In the genomic region with DNA sequence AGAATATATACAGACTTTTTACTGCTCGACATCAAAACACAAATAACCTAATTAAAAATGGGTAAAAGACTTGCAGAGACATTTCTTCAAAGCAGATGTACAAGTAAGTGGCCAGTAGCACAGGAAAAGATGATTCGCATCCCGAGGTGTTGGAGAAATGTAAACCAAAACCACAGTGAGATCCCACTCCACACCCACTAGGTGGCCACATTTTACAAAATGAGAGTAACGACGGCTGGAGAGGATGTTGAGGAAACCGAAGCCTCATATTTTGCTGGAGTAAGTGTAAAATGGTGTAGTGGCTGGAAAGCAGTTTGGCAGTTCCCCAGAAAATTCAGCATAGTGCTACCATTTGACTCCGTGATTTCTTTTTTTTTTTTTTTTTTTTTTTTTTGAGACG, we compare ENCODE assay signal across 8 cellular contexts. TPM values are rescaled to one million over a fixed set of nuclear protein-coding genes. Genes with fewer than 3 reads are reported as not detected.
DNase-seq lines count a peak whose midpoint lies in the region; TF ChIP-seq lines count a peak whose summit lies in the region.

No MANE protein-coding gene starts in this region.

- H3K9me3 Mint-ChIP-seq in activated naive CD4-positive, alpha-beta T cell treated with anti-CD3 and anti-CD28 coated beads for 36 hours, result no peaks in the 10 kb centered on the region

- H3K4me1 ChIP-seq in tibial artery, result peaks cover 0 to 3% (median 0%) of the 10 kb centered on the region in 4 donors

- H3K4me3 Mint-ChIP-seq in activated naive CD4-positive, alpha-beta T cell treated with anti-CD3 and anti-CD28 coated beads for 36 hours, result no peak overlapping the region

- peak; percentile 69 for DNase-seq in activated naive CD4-positive, alpha-beta T cell treated with anti-CD3 and anti-CD28 coated beads for 36 hours
- DNase-seq in activated naive CD4-positive, alpha-beta T cell (lab: John Stamatoyannopoulos, UW), result no peak
- DNase-seq in NCI-H1105 treated with DMSO at 0.1 percent for 48 hours (lab: John Stamatoyannopoulos, UW), result peak; percentile 62
- peak; percentile 53 for DNase-seq in SKM-1 treated with dmso at 0.1 percent for 144 hours (lab: John Stamatoyannopoulos, UW; ENCODE audit: unreplicated experiment)
- peak; percentile 77 to 80 for DNase-seq in dermis microvascular lymphatic vessel endothelial cell (ENCODE audit: low read depth in 2 of 2)
- peak; percentile 74 to 90 for DNase-seq in lung microvascular endothelial cell (ENCODE audit: low read depth in 2 of 2)
- DNase-seq in tibial artery, result no peak
- DNase-seq in NCI-H1048 (lab: John Stamatoyannopoulos, UW), result no peak

- TF ChIP-seq CTCF in tibial artery (IDR thresholded peaks at IDR 0.05), result peak; percentile 45 to 53

- no peak overlapping the region for H3K27ac ChIP-seq in tibial artery

- no peaks in the 10 kb centered on the region for H3K36me3 Mint-ChIP-seq in activated naive CD4-positive, alpha-beta T cell treated with anti-CD3 and anti-CD28 coated beads for 36 hours (ENCODE audit: low read depth)

- no peaks in the 10 kb centered on the region for H3K36me3 ChIP-seq in tibial artery

- H3K4me1 Mint-ChIP-seq in activated naive CD4-positive, alpha-beta T cell treated with anti-CD3 and anti-CD28 coated beads for 36 hours (ENCODE audit: low read depth), result peaks cover 14% of the 10 kb centered on the region

- CTCF ChIA-PET in activated naive CD4-positive, alpha-beta T cell treated with anti-CD3 and anti-CD28 coated beads for 36 hours (lab: Charles Lee), result interaction anchor here (0.6 to 4.1 kb wide), 6 partner anchors 9 to 301 kb away, joined by 3 to 29 read pairs (median 10); no protein-coding TSS in a partner anchor

- H3K9me3 ChIP-seq in tibial artery, result no peaks in the 10 kb centered on the region

- H3K27ac Mint-ChIP-seq in activated naive CD4-positive, alpha-beta T cell treated with anti-CD3 and anti-CD28 coated beads for 36 hours, result no peak overlapping the region

- H3K27me3 ChIP-seq in tibial artery, result peaks cover 0 to 23% of the 10 kb centered on the region in 2 donors

- intact Hi-C loops in activated naive CD4-positive, alpha-beta T cell treated with anti-CD3 and anti-CD28 coated beads for 36 hours (cut with micrococcal nuclease), result loop anchor here (1.0 to 5.0 kb wide), 3 partner anchors 52 to 219 kb away; no protein-coding TSS in a partner anchor
- intact Hi-C loops in tibial artery (cut with DNase I; ENCODE audit: low total_unique reads), result loop anchor here (5.0 to 10.0 kb wide), 2 partner anchors 140 to 302 kb away; no protein-coding TSS in a partner anchor

- H3K27me3 Mint-ChIP-seq in activated naive CD4-positive, alpha-beta T cell treated with anti-CD3 and anti-CD28 coated beads for 36 hours (ENCODE audit: low read depth), result peaks cover 36% of the 10 kb centered on the region

- H3K4me3 ChIP-seq in tibial artery, result no peak overlapping the region

RNA-seq across cellular contexts. Expression of a gene that starts 21.3 kb away (rescaled TPM):
- 1 to 10 TPM; 3.9 to 4.7 TPM for total RNA-seq in activated naive CD4-positive, alpha-beta T cell treated with anti-CD3 and anti-CD28 coated beads for 36 hours
- total RNA-seq in dermis microvascular lymphatic vessel endothelial cell (21.3 and 37.7 TPM in 2 replicates), lung microvascular endothelial cell (19.4 and 27.8 TPM in 2 replicates)

RNA-seq across cellular contexts. Expression of a gene that starts 24.1 kb away (rescaled TPM):
- total RNA-seq in activated naive CD4-positive, alpha-beta T cell treated with anti-CD3 and anti-CD28 coated beads for 36 hours, result not detected
- not detected in 2 replicates for total RNA-seq in dermis microvascular lymphatic vessel endothelial cell
- not detected in 2 replicates for total RNA-seq in lung microvascular endothelial cell

Comparison
In these comparisons a context has a peak if more than half of its experiments do, and no peak if none do; other contexts are left out.
1. DNase-seq: peak in activated naive CD4-positive, alpha-beta T cell treated with anti-CD3 and anti-CD28 coated beads for 36 hours (single experiment), NCI-H1105 treated with DMSO at 0.1 percent for 48 hours (single experiment), SKM-1 treated with dmso at 0.1 percent for 144 hours (single experiment), dermis microvascular lymphatic vessel endothelial cell (2 of 2) and lung microvascular endothelial cell (2 of 2); none in activated naive CD4-positive, alpha-beta T cell (0 of 4), tibial artery (0 of 2) and NCI-H1048 (single experiment).